In the genomic region with DNA sequence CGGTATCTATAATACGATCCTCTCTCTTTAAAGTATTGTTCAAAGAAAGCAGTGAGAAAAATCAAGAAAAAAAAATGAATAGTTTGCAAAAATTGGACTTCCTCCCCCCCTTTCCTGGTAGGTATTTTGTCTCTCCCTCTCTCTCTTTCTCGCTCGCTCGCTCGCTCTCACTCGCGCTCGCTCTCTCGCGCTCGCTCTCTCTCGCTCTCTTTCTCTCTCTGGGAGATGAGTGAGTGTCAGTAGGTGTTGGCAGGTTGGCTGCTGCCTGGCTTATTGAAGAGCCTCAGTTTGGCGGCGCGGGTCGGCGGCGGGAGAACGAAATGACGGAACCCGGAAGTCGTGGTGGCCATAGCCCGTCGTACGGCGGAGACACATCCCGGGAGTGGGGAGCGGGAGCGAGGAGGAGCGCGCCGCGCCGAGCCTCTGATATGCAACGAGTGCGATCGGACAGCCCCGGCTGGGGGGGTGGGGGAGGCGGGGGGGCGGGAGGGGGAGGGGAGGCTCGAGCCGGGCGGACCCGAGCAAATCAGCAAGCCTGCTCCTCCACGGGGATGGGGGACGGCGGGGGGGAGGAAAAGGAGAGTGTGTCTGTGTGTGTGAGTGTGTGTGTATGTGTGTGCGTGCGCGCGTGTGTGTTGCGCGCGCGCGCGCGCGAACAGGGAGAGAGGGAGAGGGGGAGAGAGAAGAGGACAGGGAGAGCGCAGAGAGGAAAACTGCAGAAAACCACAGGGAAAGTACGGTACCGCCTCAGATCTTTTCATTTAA, we compare ENCODE assay signal across 9 cellular contexts. TPM values are rescaled to one million over a fixed set of nuclear protein-coding genes. Genes with fewer than 3 reads are reported as not detected.
DNase-seq lines count a peak whose midpoint lies in the region; ATAC-seq and TF ChIP-seq lines count a peak whose summit lies in the region.
"Had no signal": no experiment of that assay in that cellular context is flagged by ENCODE, and none has a peak within 500 bp of the region (broad histone marks: within the 10 kb centered on the region; RNA-seq: fewer than 3 reads in every experiment).

A gene (minus strand): TSS at position 441 of the 765 bp plus-strand sequence. CDS start 1,083 bp downstream, outside the sequence.

- DNase-seq in BJ (ENCODE audit: low read depth): peak; percentile 64
- peak; percentile 70 for DNase-seq in HPDE6-E6E7 (ENCODE audit: extremely low spot score)
- peak; percentile 54 for DNase-seq in NCI-H748 treated with DMSO at 0.1 percent for 48 hours (lab: John Stamatoyannopoulos, UW)
- DNase-seq in activated T-cell treated with anti-CD3 and anti-CD28 coated beads, Interleukin-2, amount 50 U/mL, for 4 hours: no peak
- DNase-seq in fibroblast of mammary gland (ENCODE audit: low read depth): peak; percentile 94
- DNase-seq in upper lobe of left lung: peak; percentile 85 to 96

- peaks cover 44% of the 10 kb centered on the region for H3K4me1 Mint-ChIP-seq in activated T-cell treated with anti-CD3 and anti-CD28 coated beads, Interleukin-2, amount 50 U/mL, for 4 hours (ENCODE audit: low read depth)

- TF ChIP-seq POLR2A in upper lobe of left lung (IDR thresholded peaks at IDR 0.05): peak in 2 of 4 donors; percentile 38 to 50

- CTCF ChIA-PET in BJ (lab: Yijun Ruan, JAX): interaction anchor here (0.6 to 1.3 kb wide), 4 partner anchors 34 to 1349 kb away, joined by 3 to 6 read pairs (median 4); no protein-coding TSS in a partner anchor

- H3K4me3 ChIP-seq in BJ (ENCODE audit: low read depth, low read length) (peak within 1 kb of the TSS; percentile 79), fibroblast of mammary gland (ENCODE audit: control insufficient read depth, low read depth, low read length) (peak within 1 kb of the TSS; percentile 76), muscle layer of duodenum (ENCODE audit: low read depth in 1 of 2, low read length in 2 of 2) (peak within 1 kb of the TSS; percentile 87 to 97), upper lobe of left lung (peak within 1 kb of the TSS; percentile 61 to 88 (median 76))

- H3K36me3 ChIP-seq in BJ (ENCODE audit: control insufficient read depth, insufficient read depth, low read length): peaks cover 1% of the 10 kb centered on the region
- no peaks in the 10 kb centered on the region for H3K36me3 ChIP-seq in muscle layer of duodenum (ENCODE audit: control insufficient read depth in 1 of 2, insufficient read depth in 2 of 2, low read length in 2 of 2)
- no peaks in the 10 kb centered on the region for H3K36me3 ChIP-seq in upper lobe of left lung

- no peak for TF ChIP-seq EP300 in upper lobe of left lung (IDR thresholded peaks at IDR 0.05)

- H3K27me3 Mint-ChIP-seq in activated T-cell treated with anti-CD3 and anti-CD28 coated beads, Interleukin-2, amount 50 U/mL, for 4 hours (ENCODE audit: low read depth): peaks cover 92% of the 10 kb centered on the region

- H3K36me3 Mint-ChIP-seq in activated T-cell treated with anti-CD3 and anti-CD28 coated beads, Interleukin-2, amount 50 U/mL, for 4 hours (ENCODE audit: insufficient read depth): peaks cover 2% of the 10 kb centered on the region

- ATAC-seq in GM19023 (IDR thresholded peaks at IDR 0.05; ENCODE audit: unreplicated experiment) (peak; percentile 40), upper lobe of left lung (ENCODE audit: low FRiP score in 2 of 2) (peak; percentile 86 to 89)
- peak; percentile 26 to 41 for ATAC-seq in activated T-cell treated with anti-CD3 and anti-CD28 coated beads, Interleukin-2, amount 50 U/mL, for 4 hours

- H3K9me3 Mint-ChIP-seq in activated T-cell treated with anti-CD3 and anti-CD28 coated beads, Interleukin-2, amount 50 U/mL, for 4 hours: peaks cover 4% of the 10 kb centered on the region

- POLR2A ChIA-PET in BJ (lab: Charles Lee): interaction anchor here (0.5 kb wide), 1 partner anchor 216 kb away, joined by 4 read pairs; no protein-coding TSS in a partner anchor

- H3K27me3 ChIP-seq in BJ (ENCODE audit: control insufficient read depth, insufficient read depth, low read length) (no peaks in the 10 kb centered on the region), muscle layer of duodenum (ENCODE audit: low read depth, low read length) (no peaks in the 10 kb centered on the region), upper lobe of left lung (peaks cover 0 to 19% (median 2%) of the 10 kb centered on the region in 4 donors)

- H3K27ac ChIP-seq in muscle layer of duodenum (ENCODE audit: low read length) (peak within 1 kb of the TSS; percentile 96), upper lobe of left lung (peak within 1 kb of the TSS; percentile 84 to 95 (median 92))

- 0 to 2% methylated on average over 38 to 44 of the region's 63 CpGs for WGBS in upper lobe of left lung, 2 donors

- TF ChIP-seq CTCF in BJ (IDR thresholded peaks at IDR 0.05; ENCODE audit: insufficient read depth, low read depth, low read length) (no peak), fibroblast of mammary gland (conservative IDR thresholded peaks at IDR 0.05; ENCODE audit: control insufficient read depth, insufficient read depth, low read depth, low read length) (no peak), upper lobe of left lung (IDR thresholded peaks at IDR 0.05) (no peak)

- peak within 1 kb of the TSS; percentile 93 for H3K4me3 Mint-ChIP-seq in activated T-cell treated with anti-CD3 and anti-CD28 coated beads, Interleukin-2, amount 50 U/mL, for 4 hours

- H3K9me3 ChIP-seq in muscle layer of duodenum (ENCODE audit: control insufficient read depth in 1 of 2, low read length in 2 of 2) (no peaks in the 10 kb centered on the region), upper lobe of left lung (no peaks in the 10 kb centered on the region)

- no peaks in the 10 kb centered on the region for H3K4me1 ChIP-seq in muscle layer of duodenum (ENCODE audit: control insufficient read depth in 1 of 2, insufficient read depth in 2 of 2, low read length in 2 of 2)
- H3K4me1 ChIP-seq in upper lobe of left lung: peaks cover 8 to 31% (median 16%) of the 10 kb centered on the region in 4 donors

RNA-seq across cellular contexts. Expression of the gene that starts here (rescaled TPM):
- polyA plus RNA-seq in BJ (2011; rRNA removed): 44.4 and 54.1 TPM in 2 replicates
- polyA minus RNA-seq in BJ (2011; rRNA and poly(A)+ RNA removed): 51.6 and 54.6 TPM in 2 replicates
- under 1 TPM in 1 of 3 donors, not detected in 2; 0.20 TPM for total RNA-seq in activated T-cell treated with anti-CD3 and anti-CD28 coated beads, Interleukin-2, amount 50 U/mL, for 4 hours
- 10 to 100 TPM; 13.7 to 53.4 (median 21.4) TPM for total RNA-seq in upper lobe of left lung
- total RNA-seq: T-helper 1 cell treated with Interleukin-12 subunit alpha and Interleukin-12 subunit beta and Interleukin-4 antibody, amounts not matched to agents 30 ng/mL and 1 ng/mL, for 36 hours had no signal

Comparison
In these comparisons a context has a peak if more than half of its experiments do, and no peak if none do; other contexts are left out.
1. RNA of the gene that starts here (total RNA-seq): 13.7 to 53.4 TPM in upper lobe of left lung; 0.20 TPM in activated T-cell treated with anti-CD3 and anti-CD28 coated beads, Interleukin-2, amount 50 U/mL, for 4 hours; every median in the first group is over 10 times any median in the second.
2. Peak in ATAC-seq in activated T-cell treated with anti-CD3 and anti-CD28 coated beads, Interleukin-2, amount 50 U/mL, for 4 hours; RNA of the gene not detected or under 1 TPM.
3. ATAC-seq: peak in every context shown above with its lines; median percentile 88 in upper lobe of left lung; 40 in GM19023; 34 in activated T-cell treated with anti-CD3 and anti-CD28 coated beads, Interleukin-2, amount 50 U/mL, for 4 hours.
4. Peak in every context shown above with its lines, with median percentiles within 50 percentile points of each other: H3K4me3 ChIP-seq.